In the genomic region with DNA sequence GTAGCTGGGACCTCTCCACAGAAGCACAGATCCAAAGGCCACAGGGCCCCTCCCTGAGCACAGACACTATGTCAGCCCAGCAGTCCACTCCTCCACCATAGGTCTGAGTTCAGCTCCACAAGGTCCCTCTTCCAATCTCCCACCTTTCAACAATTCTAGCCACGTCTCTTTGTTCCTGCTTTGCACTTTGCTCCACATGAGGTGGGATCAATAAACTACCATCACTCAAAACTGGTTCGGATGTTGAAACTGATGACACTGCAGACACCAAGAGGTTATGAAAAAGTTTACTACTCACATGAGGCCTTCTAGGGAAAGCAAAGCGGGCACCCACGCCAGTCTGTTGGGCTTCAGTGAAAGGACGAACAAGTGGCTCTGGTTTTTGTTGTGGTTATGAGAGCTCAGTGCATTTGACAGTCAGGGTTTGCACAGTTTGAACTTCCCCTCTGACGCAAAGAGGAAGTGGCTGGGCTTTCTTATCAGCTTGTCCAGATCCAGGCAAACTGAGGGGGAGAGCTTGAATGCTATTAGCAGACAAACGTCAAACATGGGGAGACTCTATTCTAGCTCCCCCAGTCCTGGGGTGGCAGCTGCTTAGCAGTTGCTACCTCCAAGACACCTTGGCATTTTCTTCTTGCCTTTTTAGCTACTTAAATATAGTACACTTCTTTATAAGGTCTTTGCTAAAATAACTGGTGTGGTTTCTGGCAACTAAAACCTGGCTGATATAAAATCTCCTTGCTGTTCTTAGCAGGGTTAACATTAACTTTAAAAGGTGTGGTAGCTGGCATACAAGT, we compare ENCODE assay signal across 9 cellular contexts. TPM values are rescaled to one million over a fixed set of nuclear protein-coding genes. Genes with fewer than 3 reads are reported as not detected.
A peak's percentile ranks its signal among the peaks of the same experiment; 100 is the strongest.
DNase-seq lines count a peak whose midpoint lies in the region; ATAC-seq and FAIRE-seq lines count a peak whose summit lies in the region.
"Had no signal": no experiment of that assay in that cellular context is flagged by ENCODE, and none has a peak within 500 bp of the region (broad histone marks: within the 10 kb centered on the region; RNA-seq: fewer than 3 reads in every experiment).

No MANE protein-coding gene starts in this region.

- H3K36me3 ChIP-seq in BLaER1 = peaks cover 47% of the 10 kb centered on the region
- no peaks in the 10 kb centered on the region for H3K36me3 ChIP-seq in rectal smooth muscle tissue (ENCODE audit: control insufficient read depth, insufficient read depth, low read length)
- H3K36me3 ChIP-seq in urinary bladder (ENCODE audit: insufficient read depth) = no peaks in the 10 kb centered on the region

- ATAC-seq in GM21390 (IDR thresholded peaks at IDR 0.05; ENCODE audit: unreplicated experiment) = peak; percentile 94

- no peak for FAIRE-seq in frontal cortex (lab: Jason Lieb, UNC)
- FAIRE-seq: G401.6 had no signal

- H4K20me1 ChIP-seq in BLaER1 = no peaks in the 10 kb centered on the region

- DNase-seq in Kasumi-1 (lab: John Stamatoyannopoulos, UW) (peak; percentile 99 to 100), frontal cortex (ENCODE audit: low spot score in 2 of 2) (peak; percentile 5 to 27), NCI-H1092 treated with DMSO at 0.1 percent for 48 hours (lab: John Stamatoyannopoulos, UW) (no peak)
- peak; percentile 78 for DNase-seq in activated CD8-positive, alpha-beta memory T cell treated with anti-CD3 and anti-CD28 coated beads, Interleukin-2, amount 50 U/mL, for 48 hours

- H3K27me3 ChIP-seq in BLaER1 (no peaks in the 10 kb centered on the region), rectal smooth muscle tissue (ENCODE audit: control insufficient read depth, insufficient read depth, low read length) (no peaks in the 10 kb centered on the region)

- H3K9ac ChIP-seq in BLaER1 = peak overlapping the region; percentile 66
- H3K9ac ChIP-seq in rectal smooth muscle tissue (ENCODE audit: low read length) = no peak overlapping the region

- peak overlapping the region; percentile 78 for H3K4me2 ChIP-seq in BLaER1

- peaks cover 25% of the 10 kb centered on the region for H3K4me1 ChIP-seq in BLaER1
- peaks cover 12% of the 10 kb centered on the region for H3K4me1 ChIP-seq in rectal smooth muscle tissue (ENCODE audit: control insufficient read depth, insufficient read depth, low read length)
- no peaks in the 10 kb centered on the region for H3K4me1 ChIP-seq in urinary bladder (ENCODE audit: insufficient read depth)

- H3K27ac ChIP-seq in BLaER1 (peak overlapping the region; percentile 65), rectal smooth muscle tissue (ENCODE audit: low read depth, low read length) (peak overlapping the region; percentile 86), urinary bladder (ENCODE audit: low read depth) (peak overlapping the region; percentile 82)

- peak overlapping the region; percentile 33; the same call in 1 of the 2 replicates for H3K4me3 ChIP-seq in BLaER1
- H3K4me3 ChIP-seq in rectal smooth muscle tissue (ENCODE audit: low read length) = peak overlapping the region; percentile 33
- H3K4me3 ChIP-seq in urinary bladder (ENCODE audit: low read depth, low read length) = no peak overlapping the region

- 17% methylated on average over 7 of the region's 7 CpGs for WGBS in urinary bladder

- H3K9me3 ChIP-seq in BLaER1 = no peaks in the 10 kb centered on the region

RNA-seq across cellular contexts. Expression of gene ZNF445, which starts 37.8 kb away (rescaled TPM):
- total RNA-seq in frontal cortex = 29.3 TPM
- 20.7 TPM for total RNA-seq in urinary bladder
- polyA plus RNA-seq in urinary bladder = 5.0 TPM
